8 cellular contexts compared by ENCODE assay signal in genomic region chr16:85227262-85227923, GRCh38.
DNase-seq lines count a peak whose midpoint lies in the region; ATAC-seq and TF ChIP-seq lines count a peak whose summit lies in the region.

No MANE protein-coding gene starts in this region.

- ATAC-seq in GM18505 (IDR thresholded peaks at IDR 0.05; ENCODE audit: unreplicated experiment), result peak; percentile 66
- peak; percentile 73 for ATAC-seq in GM21576 (IDR thresholded peaks at IDR 0.05; ENCODE audit: unreplicated experiment)
- peak; percentile 55 for ATAC-seq in HG03565 (IDR thresholded peaks at IDR 0.05; ENCODE audit: unreplicated experiment)

- no peak for TF ChIP-seq CTCF in glutamatergic neuron (IDR thresholded peaks at IDR 0.05; ENCODE audit: partially characterized antibody, unreplicated experiment)

- peaks cover 9% of the 10 kb centered on the region for H3K36me3 Mint-ChIP-seq in glutamatergic neuron (ENCODE audit: unreplicated experiment)

- peak; percentile 56 for TF ChIP-seq POLR2A in GM18505 (IDR thresholded peaks at IDR 0.05; ENCODE audit: borderline replicate concordance, extremely low read depth, insufficient read depth, insufficient read length)

- DNase-seq in glutamatergic neuron, result no peak
- DNase-seq in NCI-H2029 (lab: John Stamatoyannopoulos, UW), result no peak
- DNase-seq in GOT3 (lab: John Stamatoyannopoulos, UW), result no peak
- DNase-seq in pons (ENCODE audit: low spot score), result no peak
- no peak for DNase-seq in effector memory CD4-positive, alpha-beta T cell

- peaks cover 20% of the 10 kb centered on the region for H3K9me3 Mint-ChIP-seq in glutamatergic neuron (ENCODE audit: unreplicated experiment)

- peaks cover 22% of the 10 kb centered on the region for H3K27me3 Mint-ChIP-seq in glutamatergic neuron (ENCODE audit: unreplicated experiment)

- H3K4me3 ChIP-seq in effector memory CD4-positive, alpha-beta T cell (ENCODE audit: insufficient read depth, low read depth, low read length, poor library complexity, severe bottlenecking), result no peak overlapping the region

- H3K27me3 ChIP-seq in effector memory CD4-positive, alpha-beta T cell (replicated peaks; ENCODE audit: control insufficient read depth, insufficient read depth, low read length, poor library complexity, severe bottlenecking), result no peaks in the 10 kb centered on the region

- no peaks in the 10 kb centered on the region for H3K36me3 ChIP-seq in effector memory CD4-positive, alpha-beta T cell (ENCODE audit: control insufficient read depth, insufficient read depth, low read length)

- H3K27ac ChIP-seq in effector memory CD4-positive, alpha-beta T cell (ENCODE audit: insufficient read depth, low read length, poor library complexity, severe bottlenecking), result no peak overlapping the region

- peak overlapping the region; percentile 48 for H3K4me3 Mint-ChIP-seq in glutamatergic neuron (ENCODE audit: unreplicated experiment)

- no peaks in the 10 kb centered on the region for H3K9me3 ChIP-seq in effector memory CD4-positive, alpha-beta T cell (ENCODE audit: control insufficient read depth, low read length)

- H3K4me1 ChIP-seq in effector memory CD4-positive, alpha-beta T cell (ENCODE audit: control insufficient read depth, insufficient read depth, low read length, poor library complexity, severe bottlenecking), result no peaks in the 10 kb centered on the region

- H3K4me1 Mint-ChIP-seq in glutamatergic neuron (ENCODE audit: low read depth, unreplicated experiment), result peaks cover 68% of the 10 kb centered on the region

- H3K27ac Mint-ChIP-seq in glutamatergic neuron (ENCODE audit: unreplicated experiment), result peak overlapping the region; percentile 74
